In genomic region chr17:59754547-59754946, GRCh38 we compare ENCODE assay signal across 8 cellular contexts. TPM values are rescaled to one million over a fixed set of nuclear protein-coding genes. Genes with fewer than 3 reads are reported as not detected.
DNase-seq lines count a peak whose midpoint lies in the region; ATAC-seq and TF ChIP-seq lines count a peak whose summit lies in the region.

No MANE protein-coding gene starts in this region.

- peak overlapping the region; percentile 10; the same call in 1 of the 2 replicates for H3K27ac ChIP-seq in GM23338 (ENCODE audit: low read depth)
- H3K27ac ChIP-seq in SJSA1 = peak overlapping the region; percentile 94

- DNase-seq in GM23338 (ENCODE audit: low spot score) (no peak), SJSA1 (ENCODE audit: low read depth in 1 of 2, low spot score in 2 of 2) (peak; percentile 90 to 97), dermis blood vessel endothelial cell (peak; percentile 90), renal cortical epithelial cell (ENCODE audit: low read depth) (peak; percentile 99), NCI-H128 (lab: John Stamatoyannopoulos, UW; ENCODE audit: unreplicated experiment) (no peak), NCI-H1694 treated with DMSO at 0.1 percent for 48 hours (lab: John Stamatoyannopoulos, UW) (no peak), medulla oblongata (ENCODE audit: extremely low spot score) (no peak)

- H3K4me1 ChIP-seq in GM23338 (ENCODE audit: insufficient read depth) (no peaks in the 10 kb centered on the region), SJSA1 (replicated peaks) (peaks cover 34% of the 10 kb centered on the region)

- no peaks in the 10 kb centered on the region for H3K79me2 ChIP-seq in GM23338 (replicated peaks; ENCODE audit: insufficient read depth)

- H3K4me3 ChIP-seq in GM23338 (no peak overlapping the region), SJSA1 (no peak overlapping the region)

- 0 out of 2 replicates have a peak overlapping the region, but pooled peaks have one; percentile 65 for H3K27ac Mint-ChIP-seq in GM23338

- H3K27me3 Mint-ChIP-seq in GM23338 (ENCODE audit: insufficient read depth, low read depth, poor library complexity) = peaks cover 3% of the 10 kb centered on the region

- H3K9me2 ChIP-seq in GM23338 (ENCODE audit: insufficient read depth) = no peaks in the 10 kb centered on the region

- no peak for TF ChIP-seq CTCF in GM23338 (conservative IDR thresholded peaks at IDR 0.05; ENCODE audit: low read depth in 2 of 2)

- no peak overlapping the region for H3K4me3 Mint-ChIP-seq in GM23338

- no peaks in the 10 kb centered on the region for H3F3A ChIP-seq in GM23338 (replicated peaks; ENCODE audit: low read depth)

- no peak for ATAC-seq in GM23338
- no peak for ATAC-seq in GM18907 (IDR thresholded peaks at IDR 0.05; ENCODE audit: unreplicated experiment)

- H4K20me1 ChIP-seq in GM23338 (replicated peaks; ENCODE audit: insufficient read depth) = no peaks in the 10 kb centered on the region

- peaks cover 7% of the 10 kb centered on the region; the same call in 2 of the 3 replicates for H3K9me3 Mint-ChIP-seq in GM23338

- H3K27me3 ChIP-seq in GM23338 (ENCODE audit: insufficient read depth) (no peaks in the 10 kb centered on the region), SJSA1 (replicated peaks) (no peaks in the 10 kb centered on the region)

- H3K36me3 ChIP-seq in GM23338 (ENCODE audit: insufficient read depth) = no peaks in the 10 kb centered on the region
- peaks cover 9% of the 10 kb centered on the region for H3K36me3 ChIP-seq in SJSA1

- H2AFZ ChIP-seq in GM23338 = no peak overlapping the region

- H3K4me2 ChIP-seq in GM23338 = no peak overlapping the region

- peaks cover 9% of the 10 kb centered on the region for H3K4me1 Mint-ChIP-seq in GM23338

- no peaks in the 10 kb centered on the region for H3K9me3 ChIP-seq in SJSA1 (replicated peaks)

- peaks cover 13% of the 10 kb centered on the region for H3K36me3 Mint-ChIP-seq in GM23338 (ENCODE audit: low read depth)

TF ChIP-seq in GM23338, 12 proteins besides CTCF, POLR2A, EP300 and RAD21 (continues in another document):
- TF ChIP-seq JUNB (IDR thresholded peaks at IDR 0.05; ENCODE audit: unreplicated experiment) (no peak), ETS1 (IDR thresholded peaks at IDR 0.05) (no peak), EZH2 (IDR thresholded peaks at IDR 0.05; ENCODE audit: low read depth, unreplicated experiment) (no peak), REST (IDR thresholded peaks at IDR 0.05; ENCODE audit: unreplicated experiment) (no peak), CREB1 (CRISPR knock-in tag; IDR thresholded peaks at IDR 0.05; ENCODE audit: low read depth) (no peak), NANOG (IDR thresholded peaks at IDR 0.05; ENCODE audit: borderline replicate concordance) (no peak), ZNF331 (CRISPR knock-in tag; IDR thresholded peaks at IDR 0.05; ENCODE audit: low read depth) (no peak)

RNA-seq across cellular contexts. Expression of gene VMP1, which starts 47.1 kb away (rescaled TPM):
- 112 and 137 TPM in 2 replicates for total RNA-seq in GM23338 (2014; rRNA removed; shearing (Covaris generic))
- 63.1 and 70.1 TPM in 2 replicates for polyA plus RNA-seq in GM23338 (2016; fragmentation: Nextera tagmentation; extraction: Ambion mirVana)
- 203 and 228 TPM in 2 replicates for total RNA-seq in SJSA1 (2014; rRNA removed; shearing (Covaris generic))
- total RNA-seq in dermis blood vessel endothelial cell (141 and 209 TPM in 2 replicates), renal cortical epithelial cell (230 and 245 TPM in 2 replicates)

RNA-seq across cellular contexts. Expression of gene PTRH2, which starts 47.3 kb away (rescaled TPM):
- total RNA-seq in GM23338 (2014; rRNA removed; shearing (Covaris generic)) = 26.6 and 32.7 TPM in 2 replicates
- polyA plus RNA-seq in GM23338 (2016; fragmentation: Nextera tagmentation; extraction: Ambion mirVana) = 70.7 and 85.2 TPM in 2 replicates
- total RNA-seq in SJSA1 (2014; rRNA removed; shearing (Covaris generic)) = 40.5 and 45.3 TPM in 2 replicates
- 28.2 and 36.6 TPM in 2 replicates for total RNA-seq in dermis blood vessel endothelial cell
- 27.1 and 31.6 TPM in 2 replicates for total RNA-seq in renal cortical epithelial cell

Comparison
In these comparisons a context has a peak if more than half of its experiments do, and no peak if none do; other contexts are left out.
1. DNase-seq: peak in SJSA1 (2 of 2), dermis blood vessel endothelial cell (single experiment) and renal cortical epithelial cell (single experiment); none in GM23338 (single experiment), NCI-H128 (single experiment), NCI-H1694 treated with DMSO at 0.1 percent for 48 hours (single experiment) and medulla oblongata (single experiment).